ENCODE assay signal across 22 cellular contexts in genomic region chr18:36450264-36450663, GRCh38.
DNase-seq lines count a peak whose midpoint lies in the region; ATAC-seq, FAIRE-seq and TF ChIP-seq lines count a peak whose summit lies in the region.
"Had no signal": no experiment of that assay in that cellular context is flagged by ENCODE, and none has a peak within 500 bp of the region (broad histone marks: within the 10 kb centered on the region; RNA-seq: fewer than 3 reads in every experiment).

No MANE protein-coding gene starts in this region.

- no peak overlapping the region for H4K91ac ChIP-seq in H1 (replicated peaks; ENCODE audit: insufficient read length, low read length)

- H3K27me3 ChIP-seq in H1 (replicated peaks in 1 of 4; ENCODE audit: control insufficient read depth in 3 of 4, extremely low read depth in 1 of 4, insufficient read depth in 3 of 4, low read length in 3 of 4) (no peaks in the 10 kb centered on the region), thoracic aorta (replicated peaks; ENCODE audit: insufficient read depth) (no peaks in the 10 kb centered on the region)

- H3K23me2 ChIP-seq in H1 (ENCODE audit: low read depth, low read length): no peaks in the 10 kb centered on the region; the same call in 1 of the 2 replicates

- no peaks in the 10 kb centered on the region for H3K4me1 ChIP-seq in HEK293 (ENCODE audit: control insufficient read depth, insufficient read depth, low read length)
- peaks cover 8 to 26% (median 13%) of the 10 kb centered on the region in 4 experiments for H3K4me1 ChIP-seq in H1 (replicated peaks in 1 of 4; ENCODE audit: control insufficient read depth in 3 of 4, insufficient read depth in 4 of 4, low read length in 3 of 4)
- peaks cover 11 to 47% of the 10 kb centered on the region in 2 donors for H3K4me1 ChIP-seq in thoracic aorta (ENCODE audit: control insufficient read depth in 1 of 2, low read depth in 2 of 2)

- H3K18ac ChIP-seq in H1 (ENCODE audit: extremely low read depth, low read length): no peak overlapping the region; the same call in 1 of the 2 replicates

- H3K9me3 ChIP-seq in HEK293 (ENCODE audit: control insufficient read depth, insufficient read depth, low read depth, low read length): no peaks in the 10 kb centered on the region
- no peaks in the 10 kb centered on the region for H3K9me3 ChIP-seq in H1 (ENCODE audit: insufficient read depth in 2 of 2, low read depth in 1 of 2, low read length in 1 of 2)
- no peaks in the 10 kb centered on the region for H3K9me3 ChIP-seq in thoracic aorta
- H3K9me3 ChIP-seq: SK-N-SH had no signal

- H3K4me2 ChIP-seq in H1 (ENCODE audit: insufficient read depth in 1 of 2, low read depth in 2 of 2, low read length in 2 of 2): peak overlapping the region in 1 of 2 experiments; percentile 63; a peak in 1 of 4 replicates
- H3K4me2 ChIP-seq: SK-N-SH had no signal

- no peaks in the 10 kb centered on the region for H4K20me1 ChIP-seq in H1 (replicated peaks in 1 of 2; ENCODE audit: control insufficient read depth in 1 of 2, insufficient read depth in 2 of 2, low read length in 2 of 2)

- no peak for ATAC-seq in thoracic aorta (ENCODE audit: insufficient number of reproducible peaks, low FRiP score, low read depth)
- ATAC-seq in HG03460 (IDR thresholded peaks at IDR 0.05; ENCODE audit: unreplicated experiment): no peak
- ATAC-seq in GM21576 (IDR thresholded peaks at IDR 0.05; ENCODE audit: unreplicated experiment): no peak
- no peak for ATAC-seq in GM18867 (IDR thresholded peaks at IDR 0.05; ENCODE audit: unreplicated experiment)
- ATAC-seq: Panc1 had no signal

- TF ChIP-seq POLR2A in H1 (IDR thresholded peaks at IDR 0.05; ENCODE audit: control extremely low read depth in 1 of 2, low read depth in 2 of 2, low read length in 2 of 2): no peak

- CTCF ChIA-PET in HEK293 (lab: Yijun Ruan, JAX): interaction anchor here (0.6 kb wide), 1 partner anchor 205 kb away, joined by 3 read pairs; no protein-coding TSS in a partner anchor
- CTCF ChIA-PET in H1 (lab: Charles Lee; ENCODE audit: partially characterized antibody): interaction anchor here (0.8 to 2.2 kb wide), 4 partner anchors 12 to 38 kb away, joined by 3 to 8 read pairs (median 4); no protein-coding TSS in a partner anchor

- H2BK120ac ChIP-seq in H1 (replicated peaks; ENCODE audit: low read depth, low read length): no peak overlapping the region

- H3K36me3 ChIP-seq in HEK293 (ENCODE audit: control insufficient read depth in 2 of 2, insufficient read depth in 1 of 2, low read length in 2 of 2) (no peaks in the 10 kb centered on the region), H1 (ENCODE audit: control insufficient read depth in 2 of 4, insufficient read depth in 4 of 4, low read length in 3 of 4) (no peaks in the 10 kb centered on the region), thoracic aorta (no peaks in the 10 kb centered on the region)

- H3K79me2 ChIP-seq in H1 (ENCODE audit: control insufficient read depth in 1 of 2, insufficient read depth in 2 of 2, low read length in 2 of 2): no peaks in the 10 kb centered on the region

- H2BK5ac ChIP-seq in H1 (ENCODE audit: low read depth, low read length): peak overlapping the region; percentile 41; the same call in 1 of the 2 replicates

- no peak overlapping the region for H4K8ac ChIP-seq in H1 (ENCODE audit: extremely low read depth, insufficient read depth, low read length)

- no peak overlapping the region for H3K4me3 ChIP-seq in HEK293 (ENCODE audit: low read depth, low read length)
- H3K4me3 ChIP-seq in H1 (ENCODE audit: extremely low read depth in 1 of 4, insufficient read depth in 2 of 4, low read depth in 3 of 4, low read length in 4 of 4): no peak overlapping the region; a peak in 1 of 8 replicates
- peak overlapping the region; percentile 21 for H3K4me3 ChIP-seq in thoracic aorta

- DNase-seq in EH (ENCODE audit: low read depth): peak; percentile 37
- DNase-seq in H1 (ENCODE audit: low read depth in 1 of 2, low spot score in 2 of 2): no peak
- no peak for DNase-seq in thoracic aorta (ENCODE audit: low spot score)
- DNase-seq: CD4-positive, CD25-positive, alpha-beta regulatory T cell; COR-L47; DND-41; HFFc6; NCI-H1417; NCI-H1694 treated with DMSO at 0.1 percent for 48 hours; NCI-H2081 treated with DMSO at 0.1 percent for 48 hours; NCI-H2171 treated with DMSO at 0.1 percent for 48 hours; NCI-H524 treated with DMSO at 0.1 percent for 48 hours; NCI-H82; SIG-M5; SK-N-SH had no signal

- FAIRE-seq in H1 (lab: Jason Lieb, UNC): no peak
- FAIRE-seq: G401.6, GM12892 had no signal

- H3K27ac ChIP-seq in HEK293 (ENCODE audit: extremely low read depth, low read depth, low read length) (no peak overlapping the region), H1 (ENCODE audit: low read depth, low read length) (no peak overlapping the region), thoracic aorta (peak overlapping the region in 1 of 2 donors; percentile 3)

- no peak for TF ChIP-seq EP300 in H1 (IDR thresholded peaks at IDR 0.05; ENCODE audit: borderline replicate concordance in 1 of 2, low read depth in 2 of 2, low read length in 2 of 2)

- H2BK20ac ChIP-seq in H1 (ENCODE audit: low read length): 0 out of 2 replicates have a peak overlapping the region, but pooled peaks have one; percentile 64

- H3K4ac ChIP-seq in H1 (replicated peaks; ENCODE audit: insufficient read length, low read depth, low read length): no peak overlapping the region

- H3K23ac ChIP-seq in H1 (ENCODE audit: insufficient read length): no peak overlapping the region

- H2AK5ac ChIP-seq in H1 (ENCODE audit: low read depth, low read length): no peak overlapping the region

- H3K9ac ChIP-seq in H1 (replicated peaks in 1 of 4; ENCODE audit: extremely low read depth in 1 of 4, low read depth in 3 of 4, low read length in 3 of 4): no peak overlapping the region
- H3K9ac ChIP-seq: SK-N-SH had no signal

- H2AFZ ChIP-seq in H1 (ENCODE audit: low read length): no peak overlapping the region

- 69% methylated on average over 6 of the region's 6 CpGs; no CpG with 5 or more reads in 1 of the 2 experiments for WGBS in H1 (ENCODE audit: extremely low coverage in 1 of 2, insufficient coverage in 1 of 2, insufficient read length in 1 of 2, insufficient replicate concordance in 2 of 2, low coverage in 1 of 2, low lambda C conversion rate in 2 of 2, missing lambda C conversion rate in 1 of 2), 2 experiments

- H3K14ac ChIP-seq in H1 (ENCODE audit: insufficient read length): no peak overlapping the region

- no peak overlapping the region for H4K5ac ChIP-seq in H1 (ENCODE audit: insufficient read length, low read depth, low read length)

- TF ChIP-seq CTCF in HEK293 (tag by site-specific recombination; IDR thresholded peaks at IDR 0.05) (no peak), H1 (IDR thresholded peaks at IDR 0.05; ENCODE audit: control extremely low read depth in 1 of 3, insufficient read depth in 1 of 3, low read depth in 1 of 3, low read length in 3 of 3) (no peak), thoracic aorta (IDR thresholded peaks at IDR 0.05) (no peak)

- POLR2A ChIA-PET in HEK293 (lab: Yijun Ruan, JAX): no interaction called here
- POLR2A ChIA-PET in H1 (lab: Charles Lee; ENCODE audit: partially characterized antibody): no interaction called here

- no peak overlapping the region for H2BK15ac ChIP-seq in H1 (ENCODE audit: low read length)

- H2BK12ac ChIP-seq in H1 (ENCODE audit: low read depth, low read length): 0 out of 2 replicates have a peak overlapping the region, but pooled peaks have one; percentile 10

- H3K56ac ChIP-seq in H1 (replicated peaks; ENCODE audit: insufficient read length, low read depth, low read length): no peak overlapping the region

- no peak for TF ChIP-seq RAD21 in H1 (IDR thresholded peaks at IDR 0.05 in 1 of 2, conservative IDR thresholded peaks at IDR 0.05 in 1 of 2; ENCODE audit: low read depth in 2 of 2, low read length in 2 of 2)

- no peaks in the 10 kb centered on the region for H3K79me1 ChIP-seq in H1 (ENCODE audit: low read depth, low read length)

TF ChIP-seq in HEK293, 187 proteins besides CTCF, POLR2A, EP300 and RAD21 (continues in another document):
- no peak for TF ChIP-seq ZNF585B (tag by site-specific recombination; IDR thresholded peaks at IDR 0.05)
- no peak for TF ChIP-seq ZNF704 (tag by site-specific recombination; IDR thresholded peaks at IDR 0.05)
- no peak for TF ChIP-seq GLIS2 (tag by site-specific recombination; IDR thresholded peaks at IDR 0.05)
- no peak for TF ChIP-seq ZNF24 (tag by site-specific recombination; IDR thresholded peaks at IDR 0.05)
- 0 out of 2 replicates have a peak, but pooled peaks have one; percentile 5 for TF ChIP-seq ZNF654 (tag by site-specific recombination; IDR thresholded peaks at IDR 0.05; ENCODE audit: low read depth)

TF ChIP-seq in H1, 55 proteins besides CTCF, POLR2A, EP300 and RAD21 (continues in another document):
- TF ChIP-seq PHF8 (conservative IDR thresholded peaks at IDR 0.05; ENCODE audit: low read depth, low read length): no peak
- no peak for TF ChIP-seq BACH1 (IDR thresholded peaks at IDR 0.05; ENCODE audit: low read length)
- TF ChIP-seq FOSL1 (IDR thresholded peaks at IDR 0.05; ENCODE audit: insufficient read depth, low read depth, low read length): no peak
- TF ChIP-seq CTBP2 (IDR thresholded peaks at IDR 0.05; ENCODE audit: borderline replicate concordance, insufficient read depth, insufficient read length, low read length): no peak
- no peak for TF ChIP-seq BRCA1 (IDR thresholded peaks at IDR 0.05; ENCODE audit: low read depth, low read length)
- no peak for TF ChIP-seq MAX (IDR thresholded peaks at IDR 0.05)
- no peak for TF ChIP-seq MAFK (IDR thresholded peaks at IDR 0.05; ENCODE audit: low read depth, low read length)
- no peak for TF ChIP-seq SIN3A (conservative IDR thresholded peaks at IDR 0.05 in 1 of 2, IDR thresholded peaks at IDR 0.05 in 1 of 2; ENCODE audit: low read depth in 1 of 2, low read length in 2 of 2)
- TF ChIP-seq SP2 (IDR thresholded peaks at IDR 0.05; ENCODE audit: low read length): no peak
- TF ChIP-seq ATF2 (IDR thresholded peaks at IDR 0.05; ENCODE audit: low read length): no peak
- no peak for TF ChIP-seq KDM5A (IDR thresholded peaks at IDR 0.05; ENCODE audit: low read length)
